ENCODE assay signal across 16 cellular contexts in the genomic region with DNA sequence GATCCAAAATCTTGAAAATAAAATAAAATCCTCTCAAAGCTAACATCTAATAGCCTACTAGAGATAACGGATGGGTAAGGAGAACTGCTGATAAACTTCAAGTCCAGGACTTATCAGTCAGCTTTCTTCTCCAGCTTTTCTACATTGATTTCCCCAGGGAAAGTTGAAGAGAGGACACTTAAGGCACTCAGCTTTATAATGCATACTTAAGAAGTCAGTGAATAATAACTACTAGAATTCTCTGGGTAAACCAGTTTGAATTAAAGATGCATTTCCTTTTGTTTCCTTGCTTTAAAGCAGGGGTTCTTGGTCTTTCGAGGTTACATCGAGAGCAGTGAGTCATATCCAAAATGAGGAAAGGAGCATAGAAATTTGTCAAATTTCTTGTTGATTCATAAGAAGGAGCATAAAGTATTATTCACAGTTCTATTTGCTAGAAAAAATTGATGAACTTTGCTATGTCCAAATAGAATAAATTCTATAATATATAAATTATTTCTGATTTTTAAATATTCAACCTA. TPM values are rescaled to one million over a fixed set of nuclear protein-coding genes. Genes with fewer than 3 reads are reported as not detected.
DNase-seq lines count a peak whose midpoint lies in the region; ATAC-seq, FAIRE-seq and TF ChIP-seq lines count a peak whose summit lies in the region.
"Had no signal": no experiment of that assay in that cellular context is flagged by ENCODE, and none has a peak within 500 bp of the region (broad histone marks: within the 10 kb centered on the region; RNA-seq: fewer than 3 reads in every experiment).

No MANE protein-coding gene starts in this region.

- no peak overlapping the region for H3K9ac ChIP-seq in NT2/D1 (ENCODE audit: insufficient read length, low read depth)

- FAIRE-seq in islet of Langerhans (lab: Jason Lieb, UNC): peak; percentile 68
- FAIRE-seq: endothelial cell of umbilical vein, frontal cortex, urothelium cell line had no signal

- TF ChIP-seq EP300 in tibial nerve (IDR thresholded peaks at IDR 0.05): no peak

- H3K27ac ChIP-seq in left ventricle myocardium inferior (replicated peaks) (peak overlapping the region; percentile 14), heart left ventricle (peak overlapping the region in 3 of 12 donors; percentile 0 to 15 (median 11)), tibial nerve (peak overlapping the region in 3 of 4 donors; percentile 32 to 73 (median 58))

- 54 to 62% (median 59%) methylated on average over 3 of the region's 3 CpGs for WGBS in heart left ventricle, 4 donors
- WGBS in tibial nerve, 2 donors: 27 to 29% methylated on average over 3 of the region's 3 CpGs

- TF ChIP-seq CTCF in left ventricle myocardium inferior (IDR thresholded peaks at IDR 0.05; ENCODE audit: borderline replicate concordance) (no peak), heart left ventricle (IDR thresholded peaks at IDR 0.05) (no peak), tibial nerve (IDR thresholded peaks at IDR 0.05) (no peak)

- H3K36me3 ChIP-seq in left ventricle myocardium inferior (no peaks in the 10 kb centered on the region), heart left ventricle (no peaks in the 10 kb centered on the region), NT2/D1 (ENCODE audit: insufficient read depth, insufficient read length, low read length) (no peaks in the 10 kb centered on the region), tibial nerve (no peaks in the 10 kb centered on the region)

- no peak for ATAC-seq in heart left ventricle
- ATAC-seq: PC-3 had no signal

- intact Hi-C loops in left ventricle myocardium inferior (cut with micrococcal nuclease): no loop called here
- intact Hi-C loops in heart left ventricle (cut with DNase I): no loop called here

- H3K4me1 ChIP-seq in left ventricle myocardium inferior (peaks cover 14% of the 10 kb centered on the region), heart left ventricle (peaks cover 0 to 24% (median 7%) of the 10 kb centered on the region in 12 donors), NT2/D1 (ENCODE audit: insufficient read depth, insufficient read length) (no peaks in the 10 kb centered on the region), tibial nerve (peaks cover 0 to 58% (median 28%) of the 10 kb centered on the region in 4 donors)

- H3K4me3 ChIP-seq in left ventricle myocardium inferior (no peak overlapping the region), heart left ventricle (no peak overlapping the region), NT2/D1 (ENCODE audit: insufficient read length, low read depth) (no peak overlapping the region), tibial nerve (no peak overlapping the region)
- H3K4me3 ChIP-seq: skin epidermis had no signal

- no peak for TF ChIP-seq POLR2A in heart left ventricle (IDR thresholded peaks at IDR 0.05)
- TF ChIP-seq POLR2A in tibial nerve (IDR thresholded peaks at IDR 0.05): no peak

- no peak for DNase-seq in left ventricle myocardium inferior
- DNase-seq in heart left ventricle: no peak
- DNase-seq in NT2/D1 (ENCODE audit: low read depth, low spot score): peak; percentile 5
- DNase-seq in tibial nerve (ENCODE audit: low spot score in 2 of 2): no peak
- DNase-seq in NCI-H2081 treated with DMSO at 0.1 percent for 48 hours (lab: John Stamatoyannopoulos, UW): no peak
- no peak for DNase-seq in HUDEP-2 (lab: John Stamatoyannopoulos, UW; ENCODE audit: unreplicated experiment in 76 of 76)
- DNase-seq in NCI-H1092 treated with DMSO at 0.1 percent for 48 hours (lab: John Stamatoyannopoulos, UW): no peak
- DNase-seq: activated effector memory CD4-positive, alpha-beta T cell treated with Interleukin-2 at 50 U/mL for 16 hours; EL; H9; PC-3 had no signal

- H3K27me3 ChIP-seq in left ventricle myocardium inferior (ENCODE audit: low read depth) (no peaks in the 10 kb centered on the region), heart left ventricle (no peaks in the 10 kb centered on the region), NT2/D1 (ENCODE audit: insufficient read depth, insufficient read length) (no peaks in the 10 kb centered on the region), tibial nerve (no peaks in the 10 kb centered on the region)

- H3K9me3 ChIP-seq in left ventricle myocardium inferior (replicated peaks) (no peaks in the 10 kb centered on the region), heart left ventricle (no peaks in the 10 kb centered on the region), NT2/D1 (ENCODE audit: insufficient read depth, low read length) (no peaks in the 10 kb centered on the region), tibial nerve (no peaks in the 10 kb centered on the region)

RNA-seq across cellular contexts. Expression of gene ITPRID2, which starts 43.1 kb away (rescaled TPM):
- total RNA-seq in left ventricle myocardium inferior (76.0 TPM), heart left ventricle (10 to 100 TPM; 37.8 to 85.9 (median 59.8) TPM), tibial nerve (100 to 1,000 TPM; 203 to 300 (median 245) TPM)
- 10 to 100 TPM; 41.5 to 45.6 TPM for polyA plus RNA-seq in heart left ventricle
